Comparison of ENCODE assay signal across 14 cellular contexts in the genomic region with DNA sequence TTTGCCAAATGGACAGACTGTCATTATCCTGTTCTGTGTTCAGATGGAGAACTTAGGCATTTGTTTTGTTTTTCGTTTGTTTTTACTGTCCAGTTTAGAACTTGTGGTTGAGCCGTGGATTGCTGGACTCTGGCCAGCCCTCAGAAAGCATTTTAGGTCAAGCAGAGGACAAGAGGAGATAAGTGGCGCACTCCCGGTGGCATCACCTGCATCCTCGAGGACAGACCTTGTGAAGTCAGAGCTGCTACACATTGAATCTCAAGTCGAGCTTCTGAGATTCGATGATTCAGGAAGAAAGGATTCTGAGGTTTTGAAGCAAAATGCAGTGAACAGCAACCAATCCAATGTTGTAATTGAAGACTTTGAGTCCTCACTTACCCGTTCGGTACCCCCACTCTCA. TPM values are rescaled to one million over a fixed set of nuclear protein-coding genes. Genes with fewer than 3 reads are reported as not detected.
DNase-seq lines count a peak whose midpoint lies in the region; ATAC-seq and TF ChIP-seq lines count a peak whose summit lies in the region.
"Had no signal": no experiment of that assay in that cellular context is flagged by ENCODE, and none has a peak within 500 bp of the region (broad histone marks: within the 10 kb centered on the region; RNA-seq: fewer than 3 reads in every experiment).

No MANE protein-coding gene starts in this region.

- intact Hi-C loops in natural killer cell (cut with micrococcal nuclease): no loop called here
- intact Hi-C loops in activated T-helper 2 cell treated with anti-CD3 and anti-CD28 coated beads, Interferon-gamma antibody, Interleukin-2, Interleukin-4, amounts not matched to agents 10 μg/mL and 5 μg/mL and 100 μg/mL, durations not matched to agents 14 hours and 24 hours and 36 hours (cut with micrococcal nuclease): loop anchor here (1.0 to 10.0 kb wide), 3 partner anchors 9 to 1383 kb away; a partner anchor contains a TSS

- H3K27me3 Mint-ChIP-seq in natural killer cell treated with Interleukin-12 subunit alpha and Interleukin-12 subunit beta and Interleukin-15 and Interleukin-18, amount 100 ng/mL, for 72 hours: no peaks in the 10 kb centered on the region
- no peaks in the 10 kb centered on the region for H3K27me3 Mint-ChIP-seq in natural killer cell (ENCODE audit: low read depth in 2 of 2)
- no peaks in the 10 kb centered on the region for H3K27me3 Mint-ChIP-seq in activated T-helper 2 cell treated with anti-CD3 and anti-CD28 coated beads, Interferon-gamma antibody, Interleukin-2, Interleukin-4, amounts not matched to agents 10 μg/mL and 5 μg/mL and 100 μg/mL, durations not matched to agents 14 hours and 24 hours and 36 hours (ENCODE audit: low read depth)

- no peak overlapping the region for H3K27ac ChIP-seq in coronary artery
- H3K27ac ChIP-seq: PC-9 had no signal

- H3K4me1 Mint-ChIP-seq in natural killer cell treated with Interleukin-12 subunit alpha and Interleukin-12 subunit beta and Interleukin-15 and Interleukin-18, amount 100 ng/mL, for 72 hours (ENCODE audit: low read depth in 2 of 2): peaks cover 58 to 68% of the 10 kb centered on the region in 2 donors
- H3K4me1 Mint-ChIP-seq in natural killer cell: peaks cover 27 to 30% of the 10 kb centered on the region in 2 donors
- peaks cover 41% of the 10 kb centered on the region for H3K4me1 Mint-ChIP-seq in activated T-helper 2 cell treated with anti-CD3 and anti-CD28 coated beads, Interferon-gamma antibody, Interleukin-2, Interleukin-4, amounts not matched to agents 10 μg/mL and 5 μg/mL and 100 μg/mL, durations not matched to agents 14 hours and 24 hours and 36 hours (ENCODE audit: low read depth)

- TF ChIP-seq CTCF in natural killer cell (IDR thresholded peaks at IDR 0.05) (no peak), fibroblast of villous mesenchyme (IDR thresholded peaks at IDR 0.05; ENCODE audit: insufficient read depth, low read depth, low read length) (no peak), coronary artery (IDR thresholded peaks at IDR 0.05) (no peak)

- H3K9me3 Mint-ChIP-seq in natural killer cell treated with Interleukin-12 subunit alpha and Interleukin-12 subunit beta and Interleukin-15 and Interleukin-18, amount 100 ng/mL, for 72 hours: no peaks in the 10 kb centered on the region
- no peaks in the 10 kb centered on the region for H3K9me3 Mint-ChIP-seq in natural killer cell
- no peaks in the 10 kb centered on the region for H3K9me3 Mint-ChIP-seq in activated T-helper 2 cell treated with anti-CD3 and anti-CD28 coated beads, Interferon-gamma antibody, Interleukin-2, Interleukin-4, amounts not matched to agents 10 μg/mL and 5 μg/mL and 100 μg/mL, durations not matched to agents 14 hours and 24 hours and 36 hours

- H3K4me3 Mint-ChIP-seq in natural killer cell treated with Interleukin-12 subunit alpha and Interleukin-12 subunit beta and Interleukin-15 and Interleukin-18, amount 100 ng/mL, for 72 hours: peak overlapping the region; percentile 55
- H3K4me3 Mint-ChIP-seq in natural killer cell: no peak overlapping the region
- H3K4me3 Mint-ChIP-seq in activated T-helper 2 cell treated with anti-CD3 and anti-CD28 coated beads, Interferon-gamma antibody, Interleukin-2, Interleukin-4, amounts not matched to agents 10 μg/mL and 5 μg/mL and 100 μg/mL, durations not matched to agents 14 hours and 24 hours and 36 hours (ENCODE audit: low read depth): no peak overlapping the region

- DNase-seq in natural killer cell treated with Interleukin-12 subunit alpha and Interleukin-12 subunit beta and Interleukin-15 and Interleukin-18, amount 100 ng/mL, for 72 hours (ENCODE audit: low spot score): no peak
- DNase-seq in natural killer cell (no peak), fibroblast of villous mesenchyme (ENCODE audit: low read depth) (peak; percentile 36), COLO668 (lab: John Stamatoyannopoulos, UW; ENCODE audit: unreplicated experiment) (no peak), DMS114 treated with DMSO at 0.1 percent for 48 hours (lab: John Stamatoyannopoulos, UW; ENCODE audit: unreplicated experiment) (no peak), coronary artery (ENCODE audit: low spot score) (no peak)
- DNase-seq in activated T-helper 2 cell treated with anti-CD3 and anti-CD28 coated beads, Interferon-gamma antibody, Interleukin-2, Interleukin-4, amounts not matched to agents 10 μg/mL and 5 μg/mL and 100 μg/mL, durations not matched to agents 14 hours and 24 hours and 36 hours (ENCODE audit: low spot score): no peak
- DNase-seq: activated CD4-positive, alpha-beta T cell treated with anti-CD3 and anti-CD28 coated beads, Interleukin-2, amount 50 U/mL, for 4 hours; NCI-H2171; occipital lobe; PC-9 had no signal

- peaks cover 47% of the 10 kb centered on the region for H3K36me3 Mint-ChIP-seq in natural killer cell treated with Interleukin-12 subunit alpha and Interleukin-12 subunit beta and Interleukin-15 and Interleukin-18, amount 100 ng/mL, for 72 hours
- peaks cover 10% of the 10 kb centered on the region for H3K36me3 Mint-ChIP-seq in natural killer cell
- H3K36me3 Mint-ChIP-seq in activated T-helper 2 cell treated with anti-CD3 and anti-CD28 coated beads, Interferon-gamma antibody, Interleukin-2, Interleukin-4, amounts not matched to agents 10 μg/mL and 5 μg/mL and 100 μg/mL, durations not matched to agents 14 hours and 24 hours and 36 hours (ENCODE audit: low read depth): peaks cover 93% of the 10 kb centered on the region

- peak overlapping the region; percentile 77 to 87 for H3K27ac Mint-ChIP-seq in natural killer cell treated with Interleukin-12 subunit alpha and Interleukin-12 subunit beta and Interleukin-15 and Interleukin-18, amount 100 ng/mL, for 72 hours
- no peak overlapping the region for H3K27ac Mint-ChIP-seq in natural killer cell
- peak overlapping the region; percentile 49 for H3K27ac Mint-ChIP-seq in activated T-helper 2 cell treated with anti-CD3 and anti-CD28 coated beads, Interferon-gamma antibody, Interleukin-2, Interleukin-4, amounts not matched to agents 10 μg/mL and 5 μg/mL and 100 μg/mL, durations not matched to agents 14 hours and 24 hours and 36 hours

- no peak overlapping the region for H3K4me3 ChIP-seq in fibroblast of villous mesenchyme (ENCODE audit: low read depth, low read length)
- no peak overlapping the region for H3K4me3 ChIP-seq in coronary artery
- H3K4me3 ChIP-seq: lung, PC-9 had no signal

- ATAC-seq in natural killer cell treated with Interleukin-12 subunit alpha and Interleukin-12 subunit beta and Interleukin-15 and Interleukin-18, amount 100 ng/mL, for 72 hours: no peak
- ATAC-seq in natural killer cell (no peak), HG02571 (IDR thresholded peaks at IDR 0.05; ENCODE audit: unreplicated experiment) (no peak)

RNA-seq across cellular contexts. Expression of a gene that starts 8.9 kb away (rescaled TPM):
- total RNA-seq in natural killer cell treated with Interleukin-12 subunit alpha and Interleukin-12 subunit beta and Interleukin-15 and Interleukin-18, amount 100 ng/mL, for 72 hours: 10 to 100 TPM; 72.7 to 91.3 TPM
- total RNA-seq in natural killer cell: 10 to 100 TPM; 55.7 to 78.4 (median 69.9) TPM
- total RNA-seq in activated T-helper 2 cell treated with anti-CD3 and anti-CD28 coated beads, Interferon-gamma antibody, Interleukin-2, Interleukin-4, amounts not matched to agents 10 μg/mL and 5 μg/mL and 100 μg/mL, durations not matched to agents 14 hours and 24 hours and 36 hours: 61.9 and 71.4 TPM in 2 replicates
- 33.2 and 41.5 TPM in 2 replicates for total RNA-seq in fibroblast of villous mesenchyme

RNA-seq across cellular contexts. Expression of a gene that starts 9.0 kb away (rescaled TPM):
- 10 to 100 TPM; 13.6 to 16.2 TPM for total RNA-seq in natural killer cell treated with Interleukin-12 subunit alpha and Interleukin-12 subunit beta and Interleukin-15 and Interleukin-18, amount 100 ng/mL, for 72 hours
- 10 to 100 TPM in 1 of 3 donors, 1 to 10 TPM in 2; 8.0 to 10.6 (median 8.6) TPM for total RNA-seq in natural killer cell
- total RNA-seq in activated T-helper 2 cell treated with anti-CD3 and anti-CD28 coated beads, Interferon-gamma antibody, Interleukin-2, Interleukin-4, amounts not matched to agents 10 μg/mL and 5 μg/mL and 100 μg/mL, durations not matched to agents 14 hours and 24 hours and 36 hours: 11.6 and 12.7 TPM in 2 replicates
- 11.3 and 22.0 TPM in 2 replicates for total RNA-seq in fibroblast of villous mesenchyme

RNA-seq across cellular contexts. Expression of a gene that starts 26.9 kb away (rescaled TPM):
- total RNA-seq in natural killer cell treated with Interleukin-12 subunit alpha and Interleukin-12 subunit beta and Interleukin-15 and Interleukin-18, amount 100 ng/mL, for 72 hours: not detected
- total RNA-seq in natural killer cell (not detected), fibroblast of villous mesenchyme (not detected in 2 replicates)
- not detected in 2 replicates for total RNA-seq in activated T-helper 2 cell treated with anti-CD3 and anti-CD28 coated beads, Interferon-gamma antibody, Interleukin-2, Interleukin-4, amounts not matched to agents 10 μg/mL and 5 μg/mL and 100 μg/mL, durations not matched to agents 14 hours and 24 hours and 36 hours
- total RNA-seq: PC-9; T-helper 1 cell treated with Interleukin-12 subunit alpha and Interleukin-12 subunit beta and Interleukin-4 antibody, amounts not matched to agents 30 ng/mL and 1 ng/mL, for 36 hours had no signal

Comparison
In these comparisons a context has a peak if more than half of its experiments do, and no peak if none do; other contexts are left out.
1. H3K27ac Mint-ChIP-seq: peak in natural killer cell treated with Interleukin-12 subunit alpha and Interleukin-12 subunit beta and Interleukin-15 and Interleukin-18, amount 100 ng/mL, for 72 hours (2 of 2) and activated T-helper 2 cell treated with anti-CD3 and anti-CD28 coated beads, Interferon-gamma antibody, Interleukin-2, Interleukin-4, amounts not matched to agents 10 μg/mL and 5 μg/mL and 100 μg/mL, durations not matched to agents 14 hours and 24 hours and 36 hours (single experiment); none in natural killer cell (0 of 2).